9 cellular contexts compared by ENCODE assay signal in genomic region chr17:46770439-46770817, GRCh38. TPM values are rescaled to one million over a fixed set of nuclear protein-coding genes. Genes with fewer than 3 reads are reported as not detected.
DNase-seq lines count a peak whose midpoint lies in the region; ATAC-seq and TF ChIP-seq lines count a peak whose summit lies in the region.
"Had no signal": no experiment of that assay in that cellular context is flagged by ENCODE, and none has a peak within 500 bp of the region (broad histone marks: within the 10 kb centered on the region; RNA-seq: fewer than 3 reads in every experiment).

No MANE protein-coding gene starts in this region.

- DNase-seq in heart left ventricle: peak in 1 of 5 donors; percentile 27
- DNase-seq in Right ventricle myocardium inferior (ENCODE audit: missing footprints): no peak
- no peak for DNase-seq in memory B cell (ENCODE audit: low spot score in 2 of 2)
- no peak for DNase-seq in type B pancreatic cell (ENCODE audit: extremely low spot score, unreplicated experiment)
- DNase-seq in NCI-H524 treated with DMSO at 0.1 percent for 48 hours (lab: John Stamatoyannopoulos, UW): no peak
- DNase-seq in Right ventricle myocardium superior: no peak

- peak overlapping the region in 8 of 12 donors; percentile 42 to 80 (median 60) for H3K4me3 ChIP-seq in heart left ventricle

- no peaks in the 10 kb centered on the region for H3K36me3 ChIP-seq in heart left ventricle
- H3K36me3 ChIP-seq: neutrophil had no signal

- H3K9me3 ChIP-seq in heart left ventricle: no peaks in the 10 kb centered on the region
- H3K9me3 ChIP-seq: neutrophil had no signal

- no peak overlapping the region for H3K27ac Mint-ChIP-seq in activated naive CD8-positive, alpha-beta T cell
- no peak overlapping the region for H3K27ac Mint-ChIP-seq in memory B cell
- H3K27ac Mint-ChIP-seq in type B pancreatic cell: peak overlapping the region; percentile 48

- H3K36me3 Mint-ChIP-seq in activated naive CD8-positive, alpha-beta T cell: no peaks in the 10 kb centered on the region
- H3K36me3 Mint-ChIP-seq in memory B cell (no peaks in the 10 kb centered on the region), type B pancreatic cell (peaks cover 4% of the 10 kb centered on the region)

- TF ChIP-seq CTCF in heart left ventricle (IDR thresholded peaks at IDR 0.05): no peak
- no peak for TF ChIP-seq CTCF in type B pancreatic cell (conservative IDR thresholded peaks at IDR 0.05)

- peaks cover 6% of the 10 kb centered on the region for H3K27me3 Mint-ChIP-seq in activated naive CD8-positive, alpha-beta T cell
- no peaks in the 10 kb centered on the region for H3K27me3 Mint-ChIP-seq in memory B cell
- H3K27me3 Mint-ChIP-seq in type B pancreatic cell: no peaks in the 10 kb centered on the region

- TF ChIP-seq POLR2A in heart left ventricle (IDR thresholded peaks at IDR 0.05): no peak

- ATAC-seq in heart left ventricle: no peak
- ATAC-seq in Right ventricle myocardium inferior: no peak
- no peak for ATAC-seq in memory B cell (ENCODE audit: low read depth)
- no peak for ATAC-seq in GM18909 (IDR thresholded peaks at IDR 0.05; ENCODE audit: poor library complexity, unreplicated experiment)
- ATAC-seq in Right ventricle myocardium superior (ENCODE audit: poor library complexity): no peak

- peak overlapping the region; percentile 67 for H3K4me3 Mint-ChIP-seq in activated naive CD8-positive, alpha-beta T cell
- H3K4me3 Mint-ChIP-seq in memory B cell: peak overlapping the region; percentile 70
- H3K4me3 Mint-ChIP-seq in type B pancreatic cell: peak overlapping the region; percentile 78

- H3K4me1 ChIP-seq in heart left ventricle: peaks cover 3 to 23% (median 11%) of the 10 kb centered on the region in 12 donors

- peaks cover 0 to 41% (median 0%) of the 10 kb centered on the region in 9 donors for H3K27me3 ChIP-seq in heart left ventricle

- peaks cover 10% of the 10 kb centered on the region for H3K4me1 Mint-ChIP-seq in activated naive CD8-positive, alpha-beta T cell (ENCODE audit: low read depth)
- H3K4me1 Mint-ChIP-seq in memory B cell (peaks cover 14% of the 10 kb centered on the region), type B pancreatic cell (ENCODE audit: unreplicated experiment) (peaks cover 9% of the 10 kb centered on the region)

- 62 to 82% (median 78%) methylated on average over 14 of the region's 14 CpGs for WGBS in heart left ventricle, 4 donors

- H3K9me3 Mint-ChIP-seq in activated naive CD8-positive, alpha-beta T cell (ENCODE audit: low read depth): no peaks in the 10 kb centered on the region
- no peaks in the 10 kb centered on the region for H3K9me3 Mint-ChIP-seq in memory B cell
- H3K9me3 Mint-ChIP-seq in type B pancreatic cell: no peaks in the 10 kb centered on the region

- intact Hi-C loops in heart left ventricle (cut with DNase I): loop anchor here in 1 of 10 donors (5.0 kb wide), 1 partner anchor 33 kb away; no protein-coding TSS in a partner anchor
- intact Hi-C loops in Right ventricle myocardium inferior (cut with DNase I): no loop called here
- intact Hi-C loops in Right ventricle myocardium superior (cut with DNase I): no loop called here

- H3K27ac ChIP-seq in heart left ventricle: no peak overlapping the region
- H3K27ac ChIP-seq: neutrophil had no signal

RNA-seq across cellular contexts. Expression of gene WNT3, which starts 48.1 kb away (rescaled TPM):
- total RNA-seq in heart left ventricle: 1 to 10 TPM in 6 of 9 donors, under 1 TPM in 3; 0.32 to 2.2 (median 1.2) TPM
- polyA plus RNA-seq in heart left ventricle: under 1 TPM; 0.50 to 0.79 TPM
- 1.0 TPM for total RNA-seq in Right ventricle myocardium inferior
- total RNA-seq in type B pancreatic cell (ENCODE audit: low replicate concordance): 14.1 and 47.7 TPM in 2 replicates
- 0.91 TPM for total RNA-seq in Right ventricle myocardium superior
